11 cellular contexts compared by ENCODE assay signal in genomic region chr14:105857816-105858675, GRCh38.
DNase-seq lines count a peak whose midpoint lies in the region; ATAC-seq and TF ChIP-seq lines count a peak whose summit lies in the region.
"Had no signal": no experiment of that assay in that cellular context is flagged by ENCODE, and none has a peak within 500 bp of the region (broad histone marks: within the 10 kb centered on the region; RNA-seq: fewer than 3 reads in every experiment).

No MANE protein-coding gene starts in this region.

- peak overlapping the region; percentile 100 for H3K9ac ChIP-seq in MM.1S (ENCODE audit: low read length)
- H3K9ac ChIP-seq: SK-N-SH had no signal

- no peaks in the 10 kb centered on the region for H3K4me1 ChIP-seq in MM.1S (ENCODE audit: low read length)
- no peaks in the 10 kb centered on the region for H3K4me1 ChIP-seq in adrenal gland (replicated peaks in 1 of 2)
- no peaks in the 10 kb centered on the region for H3K4me1 ChIP-seq in PC-9 (replicated peaks; ENCODE audit: insufficient read depth)

- 70 to 94% (median 79%) methylated on average over 3 to 9 of the region's 9 CpGs for WGBS in adrenal gland, 4 donors

- intact Hi-C loops in adrenal gland (cut with DNase I) (no loop called here), PC-9 (cut with micrococcal nuclease; ENCODE audit: unreplicated experiment) (no loop called here)

- H3F3A ChIP-seq in MM.1S (ENCODE audit: insufficient read depth, low read length) (peaks cover 34% of the 10 kb centered on the region), PC-9 (ENCODE audit: insufficient read depth, low read depth) (no peaks in the 10 kb centered on the region)

- no peaks in the 10 kb centered on the region for H3K9me3 Mint-ChIP-seq in natural killer cell treated with Interleukin-12 subunit alpha and Interleukin-12 subunit beta and Interleukin-15 and Interleukin-18, amount 100 ng/mL, for 72 hours

- no peaks in the 10 kb centered on the region for H3K9me2 ChIP-seq in MM.1S (replicated peaks; ENCODE audit: insufficient read depth, low read length)
- H3K9me2 ChIP-seq in PC-9 (ENCODE audit: insufficient read depth): no peaks in the 10 kb centered on the region
- H3K9me2 ChIP-seq: SK-N-SH had no signal

- no peaks in the 10 kb centered on the region for H4K20me1 ChIP-seq in MM.1S (ENCODE audit: insufficient read depth, low read length)
- no peaks in the 10 kb centered on the region for H4K20me1 ChIP-seq in PC-9 (ENCODE audit: insufficient read depth)

- POLR2A ChIA-PET in PC-9 (lab: Charles Lee; ENCODE audit: unreplicated experiment): interaction anchor here (0.6 kb wide), 1 partner anchor 497 kb away, joined by 5 read pairs; no protein-coding TSS in a partner anchor
- POLR2A ChIA-PET in RWPE1 (lab: Yijun Ruan, JAX; ENCODE audit: low non-redundant PET): no interaction called here

- H3K4me1 Mint-ChIP-seq in natural killer cell treated with Interleukin-12 subunit alpha and Interleukin-12 subunit beta and Interleukin-15 and Interleukin-18, amount 100 ng/mL, for 72 hours (ENCODE audit: low read depth in 2 of 2): peaks cover 15 to 16% of the 10 kb centered on the region in 2 donors

- H3K4me2 ChIP-seq in MM.1S (ENCODE audit: low read depth, low read length): peak overlapping the region; percentile 54
- no peak overlapping the region for H3K4me2 ChIP-seq in PC-9
- H3K4me2 ChIP-seq: SK-N-SH had no signal

- TF ChIP-seq POLR2A in adrenal gland (IDR thresholded peaks at IDR 0.05): no peak

- H3K36me3 ChIP-seq in MM.1S (replicated peaks; ENCODE audit: insufficient read depth, low read length): peaks cover 17% of the 10 kb centered on the region
- no peaks in the 10 kb centered on the region for H3K36me3 ChIP-seq in adrenal gland (replicated peaks in 1 of 2)
- H3K36me3 ChIP-seq in PC-9 (ENCODE audit: low read depth): no peaks in the 10 kb centered on the region
- H3K36me3 ChIP-seq: thoracic aorta had no signal

- ATAC-seq in natural killer cell treated with Interleukin-12 subunit alpha and Interleukin-12 subunit beta and Interleukin-15 and Interleukin-18, amount 100 ng/mL, for 72 hours: peak; percentile 6 to 20
- ATAC-seq in HG03039 (IDR thresholded peaks at IDR 0.05; ENCODE audit: unreplicated experiment): no peak
- no peak for ATAC-seq in HG03175 (IDR thresholded peaks at IDR 0.05; ENCODE audit: unreplicated experiment)

- H3K36me3 Mint-ChIP-seq in natural killer cell treated with Interleukin-12 subunit alpha and Interleukin-12 subunit beta and Interleukin-15 and Interleukin-18, amount 100 ng/mL, for 72 hours: no peaks in the 10 kb centered on the region

- peaks cover 11 to 17% of the 10 kb centered on the region in 2 donors for H3K27me3 Mint-ChIP-seq in natural killer cell treated with Interleukin-12 subunit alpha and Interleukin-12 subunit beta and Interleukin-15 and Interleukin-18, amount 100 ng/mL, for 72 hours

- DNase-seq in D341Med (ENCODE audit: low spot score) (peak; percentile 9), MM.1S (peak; percentile 64), adrenal gland (peak in 6 of 7 donors; percentile 7 to 35 (median 10)), PC-9 (no peak), RWPE1 (ENCODE audit: low spot score) (no peak)
- DNase-seq in natural killer cell treated with Interleukin-12 subunit alpha and Interleukin-12 subunit beta and Interleukin-15 and Interleukin-18, amount 100 ng/mL, for 72 hours (ENCODE audit: low spot score): peak; percentile 51
- DNase-seq: NCI-H2081, SK-N-SH had no signal

- no peaks in the 10 kb centered on the region for H3K9me3 ChIP-seq in MM.1S (replicated peaks; ENCODE audit: insufficient read depth, low read length)
- H3K9me3 ChIP-seq in adrenal gland (replicated peaks in 1 of 3): no peaks in the 10 kb centered on the region
- H3K9me3 ChIP-seq in PC-9 (ENCODE audit: insufficient read depth, low read depth): no peaks in the 10 kb centered on the region
- H3K9me3 ChIP-seq: thoracic aorta had no signal

- H3K27me3 ChIP-seq in MM.1S (replicated peaks; ENCODE audit: insufficient read depth, low read length) (no peaks in the 10 kb centered on the region), adrenal gland (no peaks in the 10 kb centered on the region), PC-9 (ENCODE audit: insufficient read depth, low read depth) (peaks cover 74% of the 10 kb centered on the region)

- H3K27ac ChIP-seq in MM.1S (ENCODE audit: low read length) (peak overlapping the region; percentile 100), adrenal gland (no peak overlapping the region), PC-9 (no peak overlapping the region), RWPE1 (no peak overlapping the region)
- H3K27ac ChIP-seq: thoracic aorta had no signal

- CTCF ChIA-PET in PC-9 (lab: Charles Lee) (no interaction called here), RWPE1 (lab: Yijun Ruan, JAX) (no interaction called here)

- no peak overlapping the region for H3K4me3 Mint-ChIP-seq in natural killer cell treated with Interleukin-12 subunit alpha and Interleukin-12 subunit beta and Interleukin-15 and Interleukin-18, amount 100 ng/mL, for 72 hours

- H2AFZ ChIP-seq in MM.1S (ENCODE audit: low read length) (no peak overlapping the region), PC-9 (no peak overlapping the region)

- H3K79me2 ChIP-seq in MM.1S (ENCODE audit: low read length) (peaks cover 53% of the 10 kb centered on the region), PC-9 (ENCODE audit: low read depth) (no peaks in the 10 kb centered on the region)

- BruUV-seq in PC-9 (replicated peaks; lab: Mats Ljungman, UMichigan): no TSS peak

- H3K27ac Mint-ChIP-seq in natural killer cell treated with Interleukin-12 subunit alpha and Interleukin-12 subunit beta and Interleukin-15 and Interleukin-18, amount 100 ng/mL, for 72 hours: no peak overlapping the region

- H3K4me3 ChIP-seq in MM.1S (ENCODE audit: low read length) (peak overlapping the region; percentile 96), adrenal gland (no peak overlapping the region), PC-9 (no peak overlapping the region)
- H3K4me3 ChIP-seq: thoracic aorta had no signal

- no peak for TF ChIP-seq CTCF in MM.1S (IDR thresholded peaks at IDR 0.05; ENCODE audit: low read length)
- TF ChIP-seq CTCF in adrenal gland (IDR thresholded peaks at IDR 0.05): no peak
- no peak for TF ChIP-seq CTCF in PC-9 (conservative IDR thresholded peaks at IDR 0.05)
- no peak for TF ChIP-seq CTCF in RWPE1 (conservative IDR thresholded peaks at IDR 0.05; ENCODE audit: low read depth)

Comparison
In these comparisons a context has a peak if more than half of its experiments do, and no peak if none do; other contexts are left out.
1. DNase-seq: peak in D341Med (single experiment), MM.1S (single experiment), adrenal gland (6 of 7) and natural killer cell treated with Interleukin-12 subunit alpha and Interleukin-12 subunit beta and Interleukin-15 and Interleukin-18, amount 100 ng/mL, for 72 hours (single experiment); none in PC-9 (0 of 2) and RWPE1 (single experiment).
2. ATAC-seq: peak in natural killer cell treated with Interleukin-12 subunit alpha and Interleukin-12 subunit beta and Interleukin-15 and Interleukin-18, amount 100 ng/mL, for 72 hours (2 of 2); none in HG03039 (single experiment) and HG03175 (single experiment).